In the genomic region with DNA sequence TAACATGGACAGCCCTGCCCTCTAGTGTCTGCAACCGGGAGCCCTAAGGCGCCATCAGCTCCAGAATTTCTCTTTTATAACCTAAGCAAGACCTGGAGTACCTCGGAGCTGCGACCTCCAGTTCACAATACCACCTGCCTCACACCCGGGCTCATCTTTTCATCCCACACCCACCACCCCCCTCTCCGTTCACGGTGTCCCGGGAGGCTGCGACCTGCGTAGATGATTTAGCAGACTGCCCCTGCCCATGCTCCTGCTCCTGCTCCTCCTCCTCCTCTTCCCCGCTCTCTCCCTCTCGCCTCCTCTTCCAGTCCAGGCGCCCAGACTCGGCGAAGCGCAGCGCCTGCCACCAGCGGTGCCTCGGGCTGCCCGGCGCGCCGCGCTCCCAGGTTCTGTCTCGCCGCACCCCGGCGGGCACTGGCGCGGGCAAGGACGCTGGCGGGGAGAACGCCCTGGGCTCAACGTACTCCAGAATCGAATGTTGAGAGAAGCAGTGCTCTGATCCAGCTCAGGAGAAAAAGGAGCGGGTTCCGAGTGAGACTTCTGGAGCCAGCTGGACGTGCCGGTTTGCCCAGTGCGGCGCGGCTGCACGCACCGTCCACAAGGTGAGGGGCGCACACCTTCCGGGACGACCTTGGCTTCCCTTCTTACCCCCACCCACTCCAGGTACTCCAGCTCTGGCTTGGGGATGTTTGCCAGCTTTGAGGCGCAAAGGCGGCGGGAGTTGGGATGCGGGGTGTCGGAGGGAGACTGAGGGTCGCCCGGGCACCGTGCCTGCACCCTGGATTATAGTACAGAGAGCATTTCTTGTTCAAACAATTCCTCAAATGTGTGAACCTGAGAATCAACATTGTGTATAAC, we compare ENCODE assay signal across 8 cellular contexts. TPM values are rescaled to one million over a fixed set of nuclear protein-coding genes. Genes with fewer than 3 reads are reported as not detected.
DNase-seq lines count a peak whose midpoint lies in the region; TF ChIP-seq lines count a peak whose summit lies in the region.
"Had no signal": no experiment of that assay in that cellular context is flagged by ENCODE, and none has a peak within 500 bp of the region (broad histone marks: within the 10 kb centered on the region; RNA-seq: fewer than 3 reads in every experiment).

A gene with protein sequence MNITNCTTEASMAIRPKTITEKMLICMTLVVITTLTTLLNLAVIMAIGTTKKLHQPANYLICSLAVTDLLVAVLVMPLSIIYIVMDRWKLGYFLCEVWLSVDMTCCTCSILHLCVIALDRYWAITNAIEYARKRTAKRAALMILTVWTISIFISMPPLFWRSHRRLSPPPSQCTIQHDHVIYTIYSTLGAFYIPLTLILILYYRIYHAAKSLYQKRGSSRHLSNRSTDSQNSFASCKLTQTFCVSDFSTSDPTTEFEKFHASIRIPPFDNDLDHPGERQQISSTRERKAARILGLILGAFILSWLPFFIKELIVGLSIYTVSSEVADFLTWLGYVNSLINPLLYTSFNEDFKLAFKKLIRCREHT (plus strand): TSS at position 310 of the 861 bp plus-strand sequence. CDS start 77,807 bp downstream, outside the sequence.

- no peak within 1 kb of the TSS for H3K9ac ChIP-seq in GM23248
- H3K9ac ChIP-seq in iPS-15b (ENCODE audit: low read depth, low read length), result peak within 1 kb of the TSS; percentile 67
- no peak within 1 kb of the TSS for H3K9ac ChIP-seq in skeletal muscle tissue (ENCODE audit: low read depth in 1 of 3, low read length in 3 of 3)

- in situ Hi-C loops in GM23248 (cut with MboI), result no loop called here

- peak; percentile 66 for TF ChIP-seq CTCF in GM10266 (IDR thresholded peaks at IDR 0.05; ENCODE audit: control insufficient read depth, insufficient read depth, low read depth, missing control alignments)

- H3K79me2 ChIP-seq in GM23248 (ENCODE audit: insufficient read depth), result no peaks in the 10 kb centered on the region

- 6% methylated on average over 48 to 55 of the region's 55 CpGs for WGBS in GM23248 (ENCODE audit: low coverage in 1 of 2, low lambda C conversion rate in 2 of 2, missing lambda C conversion rate in 2 of 2), 2 experiments

- H3K27me3 ChIP-seq in GM23248 (replicated peaks; ENCODE audit: insufficient read depth), result peaks cover 23% of the 10 kb centered on the region
- peaks cover 36% of the 10 kb centered on the region for H3K27me3 ChIP-seq in iPS-15b (ENCODE audit: control insufficient read depth, insufficient read depth, low read length)
- peaks cover 14 to 23% (median 20%) of the 10 kb centered on the region in 3 donors for H3K27me3 ChIP-seq in skeletal muscle tissue (ENCODE audit: control insufficient read depth in 3 of 3, insufficient read depth in 3 of 3, low read length in 3 of 3)

- peak within 1 kb of the TSS; percentile 44 for H3K4me3 ChIP-seq in GM23248
- peak within 1 kb of the TSS; percentile 78 for H3K4me3 ChIP-seq in iPS-15b (ENCODE audit: low read depth, low read length)
- H3K4me3 ChIP-seq in skeletal muscle tissue (ENCODE audit: low read length in 3 of 3), result peak within 1 kb of the TSS; percentile 35 to 37 (median 36)

- peak within 1 kb of the TSS; percentile 68 for H3K4me2 ChIP-seq in GM23248 (ENCODE audit: unreplicated experiment)

- peak within 1 kb of the TSS; percentile 54 for H2AFZ ChIP-seq in GM23248

- H3K9me2 ChIP-seq in GM23248 (ENCODE audit: insufficient read depth), result no peaks in the 10 kb centered on the region

- DNase-seq in GM10266 (ENCODE audit: extremely low spot score), result peak; percentile 72
- DNase-seq in GM23248, result peak; percentile 48
- DNase-seq in NCI-H146 (lab: John Stamatoyannopoulos, UW), result peak; percentile 61
- peak; percentile 5 for DNase-seq in amniotic epithelial cell (ENCODE audit: low read depth)
- DNase-seq in MV-4-11 (lab: John Stamatoyannopoulos, UW), result no peak

- H3K36me3 ChIP-seq in GM23248 (ENCODE audit: low read depth), result no peaks in the 10 kb centered on the region
- no peaks in the 10 kb centered on the region for H3K36me3 ChIP-seq in iPS-15b (ENCODE audit: control insufficient read depth, insufficient read depth, low read length)
- no peaks in the 10 kb centered on the region for H3K36me3 ChIP-seq in skeletal muscle tissue (ENCODE audit: control insufficient read depth in 3 of 3, insufficient read depth in 3 of 3, low read length in 3 of 3)

- H3K4me1 ChIP-seq in GM23248 (ENCODE audit: insufficient read depth), result no peaks in the 10 kb centered on the region
- no peaks in the 10 kb centered on the region for H3K4me1 ChIP-seq in iPS-15b (ENCODE audit: control insufficient read depth, insufficient read depth, low read length)
- H3K4me1 ChIP-seq in skeletal muscle tissue (ENCODE audit: control insufficient read depth in 3 of 3, insufficient read depth in 3 of 3, low read length in 3 of 3), result peaks cover 0 to 4% (median 0%) of the 10 kb centered on the region in 3 donors

- H3K9me3 ChIP-seq in GM23248 (ENCODE audit: low read depth) (no peaks in the 10 kb centered on the region), iPS-15b (ENCODE audit: control insufficient read depth, insufficient read depth, low read length) (no peaks in the 10 kb centered on the region), skeletal muscle tissue (ENCODE audit: control insufficient read depth in 3 of 3, low read length in 3 of 3) (no peaks in the 10 kb centered on the region)

- H3K27ac ChIP-seq in GM23248 (no peak within 1 kb of the TSS), skeletal muscle tissue (ENCODE audit: low read depth, low read length) (no peak within 1 kb of the TSS)

- no peaks in the 10 kb centered on the region for H3F3A ChIP-seq in GM23248 (ENCODE audit: insufficient read depth)

- H4K20me1 ChIP-seq in GM23248 (ENCODE audit: insufficient read depth), result no peaks in the 10 kb centered on the region

RNA-seq across cellular contexts. Expression of the gene that starts here (rescaled TPM):
- not detected in 2 replicates for total RNA-seq in GM23248 (2014; rRNA removed; shearing (Covaris generic))
- not detected in 2 replicates for polyA plus RNA-seq in GM23248 (2016; fragmentation: Nextera tagmentation; extraction: Ambion mirVana)
- total RNA-seq in skeletal muscle tissue, result not detected
- polyA plus RNA-seq: thymus had no signal

Comparison
In these comparisons a context has a peak if more than half of its experiments do, and no peak if none do; other contexts are left out.
1. Peak in DNase-seq, H3K4me3 ChIP-seq and H3K4me2 ChIP-seq in GM23248; RNA of the gene not detected or under 1 TPM.